ENCODE assay signal across 22 cellular contexts in genomic region chr10:124902462-124902861, GRCh38. TPM values are rescaled to one million over a fixed set of nuclear protein-coding genes. Genes with fewer than 3 reads are reported as not detected.
A peak's percentile ranks its signal among the peaks of the same experiment; 100 is the strongest.
DNase-seq lines count a peak whose midpoint lies in the region; ATAC-seq, FAIRE-seq and TF ChIP-seq lines count a peak whose summit lies in the region.
"Had no signal": no experiment of that assay in that cellular context is flagged by ENCODE, and none has a peak within 500 bp of the region (broad histone marks: within the 10 kb centered on the region; RNA-seq: fewer than 3 reads in every experiment).

No MANE protein-coding gene starts in this region.

- H3K36me3 Mint-ChIP-seq in glutamatergic neuron (ENCODE audit: unreplicated experiment): no peaks in the 10 kb centered on the region
- H3K36me3 Mint-ChIP-seq: CD8-positive, alpha-beta T cell had no signal

- no peak overlapping the region for H4K91ac ChIP-seq in neuronal stem cell (ENCODE audit: low read depth, low read length, poor library complexity)

- H3K79me1 ChIP-seq in neuronal stem cell (ENCODE audit: low read depth, low read length): no peaks in the 10 kb centered on the region

- 47% methylated on average over 1 of the region's 1 CpG for WGBS in A549 (ENCODE audit: missing lambda C conversion rate)
- no CpG with 5 or more reads among the region's 1 CpG for WGBS in neuronal stem cell (ENCODE audit: extremely low coverage in 2 of 2, insufficient read length in 2 of 2, insufficient replicate concordance in 1 of 2), 2 donors

- no peak overlapping the region for H2BK12ac ChIP-seq in neuronal stem cell (ENCODE audit: low read length)

- H3K9me3 ChIP-seq in A549 (no peaks in the 10 kb centered on the region), neuronal stem cell (replicated peaks in 1 of 2; ENCODE audit: control insufficient read depth in 2 of 2, insufficient read depth in 1 of 2, low read depth in 1 of 2, low read length in 2 of 2) (no peaks in the 10 kb centered on the region)
- H3K9me3 ChIP-seq: BLaER1 treated with 17β-estradiol and CSF1 and Interleukin-3, amounts not matched to agents 10 nM and 100 nM; Caco-2 had no signal

- no peak overlapping the region for H3K18ac ChIP-seq in neuronal stem cell (ENCODE audit: low read length)

- TF ChIP-seq EP300 in A549 (IDR thresholded peaks at IDR 0.05): no peak

- H2BK5ac ChIP-seq in neuronal stem cell (ENCODE audit: low read length): no peak overlapping the region

- no peak overlapping the region for H2BK15ac ChIP-seq in neuronal stem cell (ENCODE audit: low read length)

- H3K36me3 ChIP-seq in neuronal stem cell (replicated peaks in 1 of 2; ENCODE audit: control insufficient read depth in 2 of 2, insufficient read depth in 2 of 2, low read length in 2 of 2): no peaks in the 10 kb centered on the region
- H3K36me3 ChIP-seq: BLaER1 treated with 17β-estradiol and CSF1 and Interleukin-3, amounts not matched to agents 10 nM and 100 nM had no signal

- no peak for TF ChIP-seq RAD21 in A549 (conservative IDR thresholded peaks at IDR 0.05 in 1 of 2, IDR thresholded peaks at IDR 0.05 in 1 of 2)

- no peaks in the 10 kb centered on the region for H3K9me3 Mint-ChIP-seq in glutamatergic neuron (ENCODE audit: unreplicated experiment)
- H3K9me3 Mint-ChIP-seq: CD4-positive, alpha-beta T cell; CD8-positive, alpha-beta T cell had no signal

- no peak overlapping the region for H3K4me3 Mint-ChIP-seq in glutamatergic neuron (ENCODE audit: unreplicated experiment)
- H3K4me3 Mint-ChIP-seq: B cell; CD4-positive, alpha-beta T cell; CD8-positive, alpha-beta T cell had no signal

- H3K4me2 ChIP-seq in A549: no peak overlapping the region
- H3K4me2 ChIP-seq in neuronal stem cell (ENCODE audit: insufficient read depth, low read length, poor library complexity, severe bottlenecking): no peak overlapping the region
- H3K4me2 ChIP-seq: BLaER1 treated with 17β-estradiol and CSF1 and Interleukin-3, amounts not matched to agents 10 nM and 100 nM had no signal

- no peak overlapping the region for H3K9ac ChIP-seq in neuronal stem cell (ENCODE audit: low read depth, low read length, poor library complexity)
- H3K9ac ChIP-seq: BLaER1 treated with 17β-estradiol and CSF1 and Interleukin-3, amounts not matched to agents 10 nM and 100 nM had no signal

- H3K27me3 ChIP-seq in HL-60 (ENCODE audit: insufficient read depth, poor library complexity, severe bottlenecking): no peaks in the 10 kb centered on the region
- H3K27me3 ChIP-seq in neuronal stem cell (ENCODE audit: control insufficient read depth in 3 of 3, insufficient read depth in 3 of 3, low read depth in 1 of 3, low read length in 3 of 3): peaks cover 0 to 2% (median 0%) of the 10 kb centered on the region in 3 experiments
- H3K27me3 ChIP-seq: BLaER1 treated with 17β-estradiol and CSF1 and Interleukin-3, amounts not matched to agents 10 nM and 100 nM had no signal

- ATAC-seq in A549: no peak
- no peak for ATAC-seq in GM18505 (IDR thresholded peaks at IDR 0.05; ENCODE audit: unreplicated experiment)
- ATAC-seq: CD8-positive, alpha-beta T cell; GM12878 had no signal

- H2AK5ac ChIP-seq in neuronal stem cell (ENCODE audit: low read depth, low read length): no peak overlapping the region

- DNase-seq in A549 (ENCODE audit: low read depth in 1 of 2, low spot score in 1 of 2) (no peak), HL-60 (ENCODE audit: low read depth in 1 of 2, low spot score in 1 of 2) (no peak), glutamatergic neuron (no peak), neuronal stem cell (ENCODE audit: low spot score) (no peak), posterior vena cava (ENCODE audit: low spot score) (no peak)
- no peak for DNase-seq in central memory CD4-positive, alpha-beta T cell
- DNase-seq: 8988T; Caco-2; Calu3; CD4-positive, alpha-beta T cell; CD8-positive, alpha-beta T cell; DMS79 treated with DMSO at 0.1 percent for 48 hours had no signal

- H4K8ac ChIP-seq in neuronal stem cell (ENCODE audit: low read depth, low read length): no peak overlapping the region

- intact Hi-C loops in posterior vena cava (cut with DNase I): no loop called here

- no peak overlapping the region for H3K23ac ChIP-seq in neuronal stem cell (ENCODE audit: low read depth, low read length, poor library complexity)

- CTCF ChIA-PET in A549 (lab: Yijun Ruan, JAX): no interaction called here

- H3K4ac ChIP-seq in neuronal stem cell (ENCODE audit: low read length): no peak overlapping the region

- TF ChIP-seq POLR2A in A549 (IDR thresholded peaks at IDR 0.05; ENCODE audit: low read length): no peak
- TF ChIP-seq POLR2A in GM18505 (IDR thresholded peaks at IDR 0.05; ENCODE audit: borderline replicate concordance, extremely low read depth, insufficient read depth, insufficient read length): no peak

- TF ChIP-seq CTCF in A549 (IDR thresholded peaks at IDR 0.05) (no peak), HL-60 (IDR thresholded peaks at IDR 0.05; ENCODE audit: insufficient read depth, low read length) (no peak), glutamatergic neuron (IDR thresholded peaks at IDR 0.05; ENCODE audit: partially characterized antibody, unreplicated experiment) (no peak)

- H2AFZ ChIP-seq in neuronal stem cell (ENCODE audit: low read length): peak overlapping the region; percentile 31

- no peak overlapping the region for H2BK120ac ChIP-seq in neuronal stem cell (ENCODE audit: low read depth, low read length)

- no peak overlapping the region for H3K4me3 ChIP-seq in A549
- H3K4me3 ChIP-seq in HL-60 (replicated peaks; ENCODE audit: insufficient read depth, low read length): no peak overlapping the region
- no peak overlapping the region for H3K4me3 ChIP-seq in neuronal stem cell (ENCODE audit: low read length in 2 of 2)
- H3K4me3 ChIP-seq: BLaER1 treated with 17β-estradiol and CSF1 and Interleukin-3, amounts not matched to agents 10 nM and 100 nM; GM12878 had no signal

- H3K27ac ChIP-seq in A549 (no peak overlapping the region), HL-60 (replicated peaks) (peak overlapping the region; percentile 66), neuronal stem cell (replicated peaks; ENCODE audit: low read length) (no peak overlapping the region)
- H3K27ac ChIP-seq: BLaER1 treated with 17β-estradiol and CSF1 and Interleukin-3, amounts not matched to agents 10 nM and 100 nM; C4-2B had no signal

- H3K27ac Mint-ChIP-seq in glutamatergic neuron (ENCODE audit: unreplicated experiment): peak overlapping the region; percentile 13
- H3K27ac Mint-ChIP-seq: B cell; CD4-positive, alpha-beta T cell; CD8-positive, alpha-beta T cell had no signal

- no peaks in the 10 kb centered on the region for H3K4me1 ChIP-seq in A549
- H3K4me1 ChIP-seq in neuronal stem cell (ENCODE audit: control insufficient read depth in 2 of 2, insufficient read depth in 1 of 2, low read depth in 1 of 2, low read length in 2 of 2): peaks cover 3 to 5% of the 10 kb centered on the region in 2 donors
- H3K4me1 ChIP-seq: BLaER1 treated with 17β-estradiol and CSF1 and Interleukin-3, amounts not matched to agents 10 nM and 100 nM had no signal

- H3K27me3 Mint-ChIP-seq in glutamatergic neuron (ENCODE audit: unreplicated experiment): peaks cover 3% of the 10 kb centered on the region

- no peak overlapping the region for H3K14ac ChIP-seq in neuronal stem cell (ENCODE audit: low read length)

- POLR2A ChIA-PET in A549 (lab: Yijun Ruan, JAX): no interaction called here

- no peak for FAIRE-seq in A549 (lab: Jason Lieb, UNC)
- FAIRE-seq: A204.1, D721Med, G401.6, GM12878, GM12892, GM19239 had no signal

- peaks cover 23% of the 10 kb centered on the region for H3K4me1 Mint-ChIP-seq in glutamatergic neuron (ENCODE audit: low read depth, unreplicated experiment)
- H3K4me1 Mint-ChIP-seq: B cell had no signal

TF ChIP-seq in A549, 52 proteins besides CTCF, POLR2A, EP300 and RAD21 (continues in another document):
- TF ChIP-seq NFE2L2 (conservative IDR thresholded peaks at IDR 0.05; ENCODE audit: low read length) (peak; percentile 64; the same call in 1 of the 2 replicates), USF2 (IDR thresholded peaks at IDR 0.05) (no peak), SMC3 (IDR thresholded peaks at IDR 0.05) (no peak)
- TF ChIP-seq, protein P1, sequence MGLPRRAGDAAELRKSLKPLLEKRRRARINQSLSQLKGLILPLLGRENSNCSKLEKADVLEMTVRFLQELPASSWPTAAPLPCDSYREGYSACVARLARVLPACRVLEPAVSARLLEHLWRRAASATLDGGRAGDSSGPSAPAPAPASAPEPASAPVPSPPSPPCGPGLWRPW (IDR thresholded peaks at IDR 0.05): no peak

RNA-seq across cellular contexts. Expression of gene ZRANB1, which starts 39.5 kb away (rescaled TPM):
- 18.4 and 19.5 TPM in 2 replicates for polyA plus RNA-seq in A549 (2011; rRNA removed)
- 4.2 TPM in 2 replicates for polyA plus RNA-seq in A549 (2012; cell fraction: cytosol; rRNA removed)
- polyA plus RNA-seq in A549 (2012; cell fraction: nucleus; rRNA removed): 2.0 and 3.3 TPM in 2 replicates
- polyA plus RNA-seq in A549 (2017; fragmentation: RNase III; extraction: RNeasy Plus Mini Kit Qiagen cat#74134 plus additional on column Dnase treatment): 7.2 to 8.0 TPM (median 7.9 TPM) in 3 replicates
- polyA minus RNA-seq in A549 (2011; rRNA and poly(A)+ RNA removed): 16.3 and 18.0 TPM in 2 replicates
- total RNA-seq in glutamatergic neuron (ENCODE audit: unreplicated experiment): 28.9 TPM
- 13.4 TPM for polyA plus RNA-seq in neuronal stem cell (2013, experiment 1 of 2)
- polyA plus RNA-seq in neuronal stem cell (2013, experiment 2 of 2): 14.2 TPM
- 10 to 100 TPM; 19.8 to 26.9 TPM for total RNA-seq in posterior vena cava
